ENCODE assay signal across 9 cellular contexts in the genomic region with DNA sequence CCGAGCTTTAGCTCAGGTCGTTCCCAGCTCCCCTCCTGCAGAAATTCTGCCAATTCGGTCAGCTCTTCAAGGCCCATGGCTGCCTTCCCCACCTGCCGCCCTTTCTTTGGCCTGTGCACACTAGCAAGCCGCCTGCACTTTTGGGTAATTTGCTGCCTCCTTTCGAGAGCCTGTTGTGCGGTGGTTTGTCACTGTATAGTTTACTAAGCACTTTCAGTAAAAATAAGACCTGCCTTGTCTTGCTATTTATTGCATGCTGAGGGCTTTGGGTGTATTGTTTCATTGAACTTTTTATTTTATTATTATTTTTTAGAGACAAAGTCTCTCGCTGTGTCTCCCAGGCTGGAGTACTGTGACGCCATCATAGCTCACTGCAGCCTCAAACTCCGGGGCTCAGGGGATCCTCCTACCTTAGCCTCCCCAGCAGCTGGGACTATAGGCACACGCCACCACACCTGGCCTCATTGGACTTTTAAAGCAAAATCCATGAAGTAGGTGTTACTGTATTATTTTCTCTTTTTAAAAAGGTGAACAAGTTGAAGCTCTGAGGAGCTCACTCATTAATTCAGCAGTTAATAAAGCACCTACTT. TPM values are rescaled to one million over a fixed set of nuclear protein-coding genes. Genes with fewer than 3 reads are reported as not detected.
A peak's percentile ranks its signal among the peaks of the same experiment; 100 is the strongest.
DNase-seq lines count a peak whose midpoint lies in the region; ATAC-seq and TF ChIP-seq lines count a peak whose summit lies in the region.
"Had no signal": no experiment of that assay in that cellular context is flagged by ENCODE, and none has a peak within 500 bp of the region (broad histone marks: within the 10 kb centered on the region; RNA-seq: fewer than 3 reads in every experiment).

No MANE protein-coding gene starts in this region.

- TF ChIP-seq CTCF in cardiac muscle cell (IDR thresholded peaks at IDR 0.05; ENCODE audit: low read depth, low read length) (no peak), type B pancreatic cell (conservative IDR thresholded peaks at IDR 0.05) (no peak), GM20000 (IDR thresholded peaks at IDR 0.05; ENCODE audit: extremely low read depth, missing control alignments) (no peak)

- H3K27ac Mint-ChIP-seq in type B pancreatic cell: peak overlapping the region; percentile 95

- H3K27me3 Mint-ChIP-seq in type B pancreatic cell: peaks cover 4% of the 10 kb centered on the region

- H3K9me3 Mint-ChIP-seq in type B pancreatic cell: no peaks in the 10 kb centered on the region

- DNase-seq in cardiac muscle cell (ENCODE audit: low read depth in 1 of 2, low spot score in 1 of 2) (no peak), Right ventricle myocardium inferior (ENCODE audit: missing footprints) (no peak), type B pancreatic cell (ENCODE audit: extremely low spot score, unreplicated experiment) (no peak), GM20000 (ENCODE audit: low spot score) (no peak), NCI-H2107 (lab: John Stamatoyannopoulos, UW) (no peak), NCI-H146 (lab: John Stamatoyannopoulos, UW) (no peak)

- H3K4me3 ChIP-seq in cardiac muscle cell: no peak overlapping the region
- peak overlapping the region in 1 of 2 donors; percentile 60 for H3K4me3 ChIP-seq in mucosa of rectum (ENCODE audit: low read length in 2 of 2)

- no peak for ATAC-seq in Right ventricle myocardium inferior

- no peaks in the 10 kb centered on the region for H3K36me3 ChIP-seq in cardiac muscle cell
- no peaks in the 10 kb centered on the region for H3K36me3 ChIP-seq in mucosa of rectum (ENCODE audit: control insufficient read depth in 2 of 2, insufficient read depth in 2 of 2, low read length in 2 of 2)

- peak overlapping the region; percentile 89 for H3K4me3 Mint-ChIP-seq in type B pancreatic cell

- peaks cover 44% of the 10 kb centered on the region for H3K4me1 ChIP-seq in cardiac muscle cell (ENCODE audit: low read depth)
- H3K4me1 ChIP-seq in mucosa of rectum (ENCODE audit: control insufficient read depth in 2 of 2, insufficient read depth in 2 of 2, low read length in 2 of 2): peaks cover 30 to 36% of the 10 kb centered on the region in 2 donors

- H3K36me3 Mint-ChIP-seq in type B pancreatic cell: no peaks in the 10 kb centered on the region

- intact Hi-C loops in Right ventricle myocardium inferior (cut with DNase I): loop anchor here (1.0 kb wide), 1 partner anchor 8 kb away; no protein-coding TSS in a partner anchor

- H3K9me3 ChIP-seq in cardiac muscle cell (ENCODE audit: low read depth): no peaks in the 10 kb centered on the region
- no peaks in the 10 kb centered on the region for H3K9me3 ChIP-seq in mucosa of rectum (ENCODE audit: control insufficient read depth in 2 of 2, low read length in 2 of 2)

- H3K4me1 Mint-ChIP-seq in type B pancreatic cell (ENCODE audit: unreplicated experiment): peaks cover 42% of the 10 kb centered on the region

- no peak overlapping the region for H3K9ac ChIP-seq in mucosa of rectum (ENCODE audit: low read depth in 1 of 2, low read length in 2 of 2)

- no peaks in the 10 kb centered on the region for H3K27me3 ChIP-seq in cardiac muscle cell
- no peaks in the 10 kb centered on the region for H3K27me3 ChIP-seq in mucosa of rectum (ENCODE audit: control insufficient read depth in 2 of 2, insufficient read depth in 2 of 2, low read length in 2 of 2)

- peak overlapping the region; percentile 100 for H3K27ac ChIP-seq in cardiac muscle cell
- peak overlapping the region; percentile 96 for H3K27ac ChIP-seq in angular gyrus (ENCODE audit: low read depth, low read length)
- peak overlapping the region; percentile 78 to 80 for H3K27ac ChIP-seq in mucosa of rectum (ENCODE audit: low read depth in 2 of 2, low read length in 2 of 2)

RNA-seq across cellular contexts. Expression of gene FABP3, which starts 1.1 kb away (rescaled TPM):
- total RNA-seq in cardiac muscle cell (250 and 642 TPM in 2 replicates), Right ventricle myocardium inferior (5,086 TPM), type B pancreatic cell (ENCODE audit: low replicate concordance) (16.4 and 18.8 TPM in 2 replicates)
- polyA plus RNA-seq in cardiac muscle cell: 346 and 595 TPM in 2 replicates
- total RNA-seq: H4 had no signal

RNA-seq across cellular contexts. Expression of gene SERINC2, which starts 39.0 kb away (rescaled TPM):
- total RNA-seq in cardiac muscle cell (6.7 and 8.1 TPM in 2 replicates), Right ventricle myocardium inferior (1.7 TPM), type B pancreatic cell (ENCODE audit: low replicate concordance) (77.7 and 118 TPM in 2 replicates)
- 13.8 and 14.7 TPM in 2 replicates for polyA plus RNA-seq in cardiac muscle cell
